Comparison of ENCODE assay signal across 8 cellular contexts in the genomic region with DNA sequence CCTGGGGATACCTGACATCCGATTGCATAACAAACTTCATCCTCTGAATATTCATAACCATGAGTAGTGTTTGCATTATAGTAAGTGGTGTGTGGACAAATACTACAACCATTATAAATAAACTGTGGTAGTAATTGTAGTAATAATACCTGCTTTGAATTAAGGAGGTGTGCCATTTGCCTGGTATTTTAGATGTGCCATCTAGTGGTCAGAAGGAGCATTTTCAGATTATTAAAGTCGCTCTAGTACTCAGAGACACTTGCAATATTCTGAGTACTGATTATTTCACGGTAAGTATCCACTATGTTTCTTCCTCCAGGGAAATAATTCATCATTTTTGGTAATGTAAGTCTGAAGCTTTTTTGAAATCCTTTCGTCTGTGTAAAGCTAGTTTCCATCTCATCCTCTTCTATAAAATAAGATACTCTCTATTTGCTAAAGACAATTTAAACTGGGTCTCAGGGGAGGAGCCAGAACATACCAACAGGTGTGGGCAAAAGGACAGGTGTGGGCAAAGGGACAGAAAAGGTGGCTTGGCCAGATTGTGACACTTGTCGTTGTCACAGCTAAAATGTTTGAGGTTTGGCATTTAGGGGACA.
DNase-seq lines count a peak whose midpoint lies in the region; ATAC-seq, FAIRE-seq and TF ChIP-seq lines count a peak whose summit lies in the region.

No MANE protein-coding gene starts in this region.

- no peak overlapping the region for H3K4me2 ChIP-seq in GM23248 (ENCODE audit: unreplicated experiment)

- no peaks in the 10 kb centered on the region for H3F3A ChIP-seq in GM23248 (ENCODE audit: insufficient read depth)

- peaks cover 25% of the 10 kb centered on the region for H3K27me3 Mint-ChIP-seq in Calu3 (ENCODE audit: unreplicated experiment)

- CTCF ChIA-PET in Calu3 (lab: Charles Lee) = no interaction called here

- H3K27me3 ChIP-seq in GM23248 (replicated peaks; ENCODE audit: insufficient read depth) (no peaks in the 10 kb centered on the region), pancreas (no peaks in the 10 kb centered on the region)

- H3K27ac ChIP-seq in GM23248 = no peak overlapping the region
- no peak overlapping the region for H3K27ac ChIP-seq in pancreas

- no peaks in the 10 kb centered on the region for H3K9me2 ChIP-seq in GM23248 (ENCODE audit: insufficient read depth)

- H3K27ac Mint-ChIP-seq in Calu3 (ENCODE audit: unreplicated experiment) = no peak overlapping the region

- H3K9me3 ChIP-seq in GM23248 (ENCODE audit: low read depth) (no peaks in the 10 kb centered on the region), pancreas (no peaks in the 10 kb centered on the region)

- intact Hi-C loops in Calu3 (cut with micrococcal nuclease; ENCODE audit: unreplicated experiment) = loop anchor here (1.0 to 10.0 kb wide), 2 partner anchors 151 to 313 kb away; no protein-coding TSS in a partner anchor
- intact Hi-C loops in pancreas (cut with DNase I) = loop anchor here in 2 of 3 donors (5.0 to 10.0 kb wide), 2 partner anchors 311 to 314 kb away; no protein-coding TSS in a partner anchor
- intact Hi-C loops in left colon (cut with DNase I, micrococcal nuclease) = no loop called here

- in situ Hi-C loops in GM23248 (cut with MboI) = no loop called here

- no peak overlapping the region for H3K4me3 Mint-ChIP-seq in Calu3 (ENCODE audit: low read depth, unreplicated experiment)

- peak; percentile 32 for FAIRE-seq in pancreas (lab: Jason Lieb, UNC)

- H3K36me3 ChIP-seq in GM23248 (ENCODE audit: low read depth) (no peaks in the 10 kb centered on the region), pancreas (no peaks in the 10 kb centered on the region)

- WGBS in GM23248 (ENCODE audit: low coverage in 1 of 2, low lambda C conversion rate in 2 of 2, missing lambda C conversion rate in 2 of 2), 2 experiments = 23 to 25% methylated on average over 5 of the region's 5 CpGs
- WGBS in pancreas, 2 donors = 26 to 32% methylated on average over 5 of the region's 5 CpGs

- H3K79me2 ChIP-seq in GM23248 (ENCODE audit: insufficient read depth) = no peaks in the 10 kb centered on the region

- no peak overlapping the region for H2AFZ ChIP-seq in GM23248

- ATAC-seq in pancreas (peak in 3 of 4 donors; percentile 63 to 74 (median 70)), GM18861 (IDR thresholded peaks at IDR 0.05; ENCODE audit: unreplicated experiment) (no peak), left colon (no peak), HG03175 (IDR thresholded peaks at IDR 0.05; ENCODE audit: unreplicated experiment) (no peak)

- H3K4me1 ChIP-seq in GM23248 (ENCODE audit: insufficient read depth) = no peaks in the 10 kb centered on the region
- no peaks in the 10 kb centered on the region for H3K4me1 ChIP-seq in pancreas

- H3K36me3 Mint-ChIP-seq in Calu3 (ENCODE audit: insufficient read depth, unreplicated experiment) = peaks cover 11% of the 10 kb centered on the region

- no peaks in the 10 kb centered on the region for H3K9me3 Mint-ChIP-seq in Calu3 (ENCODE audit: low read depth, unreplicated experiment)

- H3K9ac ChIP-seq in GM23248 = no peak overlapping the region

- H3K4me1 Mint-ChIP-seq in Calu3 (ENCODE audit: low read depth, unreplicated experiment) = peaks cover 14% of the 10 kb centered on the region

- H3K4me3 ChIP-seq in GM23248 (no peak overlapping the region), pancreas (no peak overlapping the region)

- TF ChIP-seq CTCF in Calu3 (IDR thresholded peaks at IDR 0.05; ENCODE audit: unreplicated experiment) (peak; percentile 46), pancreas (IDR thresholded peaks at IDR 0.05) (peak; percentile 11 to 71 (median 60))

- H4K20me1 ChIP-seq in GM23248 (ENCODE audit: insufficient read depth) = no peaks in the 10 kb centered on the region

- no TSS peak for BruUV-seq in Calu3 (replicated peaks; lab: Mats Ljungman, UMichigan)

- DNase-seq in Calu3 (no peak), GM23248 (peak; percentile 53), NOMO-1 treated with DMSO at 0.1 percent for 48 hours (lab: John Stamatoyannopoulos, UW; ENCODE audit: unreplicated experiment) (peak; percentile 45), dermis microvascular lymphatic vessel endothelial cell (ENCODE audit: low read depth in 2 of 2) (peak; percentile 0 to 27), pancreas (no peak), left colon (no peak)

Comparison
In these comparisons a context has a peak if more than half of its experiments do, and no peak if none do; other contexts are left out.
1. DNase-seq: peak in GM23248 (single experiment), NOMO-1 treated with DMSO at 0.1 percent for 48 hours (single experiment) and dermis microvascular lymphatic vessel endothelial cell (2 of 2); none in Calu3 (single experiment), pancreas (0 of 6) and left colon (0 of 2).
2. ATAC-seq: peak in pancreas (3 of 4); none in GM18861 (single experiment), left colon (single experiment) and HG03175 (single experiment).
3. intact Hi-C loops: an anchor here in Calu3 (1.0 to 10.0 kb wide) and pancreas (5.0 to 10.0 kb wide); none called in left colon.